ENCODE assay signal across 8 cellular contexts in the genomic region with DNA sequence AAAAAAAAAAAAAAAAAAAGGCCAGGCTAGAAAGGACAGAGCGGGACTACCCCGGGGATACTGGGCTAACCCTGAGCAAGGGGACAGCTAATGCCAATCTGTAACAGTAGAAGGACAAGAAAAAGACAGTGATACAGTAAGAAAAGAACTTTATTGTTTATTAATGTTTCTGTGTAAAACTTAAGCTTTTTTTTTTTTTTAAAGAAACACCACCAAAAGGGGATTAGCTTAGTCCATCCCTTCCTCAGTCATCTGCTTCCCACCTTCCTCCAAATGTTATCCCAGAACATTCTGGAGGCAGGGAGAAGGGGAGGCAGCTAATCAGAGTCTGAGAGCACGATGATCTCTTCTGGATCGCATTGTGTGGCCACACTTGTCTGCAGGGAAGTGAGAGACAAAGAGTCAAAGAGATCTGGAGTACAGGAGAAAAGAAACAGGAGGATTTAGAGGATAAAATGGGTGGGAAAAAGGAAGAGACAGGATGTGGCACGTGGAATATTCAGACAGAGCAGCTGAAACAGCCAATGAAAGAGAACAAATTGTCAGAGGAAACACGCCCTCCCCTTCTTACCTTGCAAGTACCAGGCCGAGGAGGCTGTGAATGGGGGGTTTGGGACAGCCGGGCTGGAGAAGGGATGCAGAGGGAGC. TPM values are rescaled to one million over a fixed set of nuclear protein-coding genes. Genes with fewer than 3 reads are reported as not detected.
DNase-seq lines count a peak whose midpoint lies in the region; ATAC-seq and TF ChIP-seq lines count a peak whose summit lies in the region.

No MANE protein-coding gene starts in this region.

- no peak for ATAC-seq in right lobe of liver
- no peak for ATAC-seq in HG03097 (IDR thresholded peaks at IDR 0.05; ENCODE audit: low FRiP score, unreplicated experiment)

- H3K27me3 ChIP-seq in ascending aorta: no peaks in the 10 kb centered on the region
- H3K27me3 ChIP-seq in right lobe of liver: no peaks in the 10 kb centered on the region
- H3K27me3 ChIP-seq in thymus (ENCODE audit: control insufficient read depth, insufficient read depth): no peaks in the 10 kb centered on the region

- DNase-seq in activated CD4-positive, alpha-beta T cell treated with anti-CD3 and anti-CD28 coated beads, Interleukin-2, amount 10 ng/mL, durations not matched to agents 7 days and 5 days: no peak
- no peak for DNase-seq in activated CD4-positive, alpha-beta T cell treated with anti-CD3 and anti-CD28 coated beads for 4 hours
- DNase-seq in ascending aorta (ENCODE audit: low spot score in 2 of 2) (no peak), right lobe of liver (no peak), SKM-1 (lab: John Stamatoyannopoulos, UW; ENCODE audit: unreplicated experiment) (no peak), cortex of kidney (lab: John Stamatoyannopoulos, UW) (no peak)

- POLR2A ChIA-PET in activated CD4-positive, alpha-beta T cell treated with anti-CD3 and anti-CD28 coated beads, Interleukin-2, amount 10 ng/mL, durations not matched to agents 7 days and 5 days (lab: Charles Lee): interaction anchor here (0.6 to 0.7 kb wide), 2 partner anchors 61 to 469 kb away, joined by 3 read pairs; no protein-coding TSS in a partner anchor

- H3K36me3 ChIP-seq in ascending aorta: peaks cover 17 to 28% of the 10 kb centered on the region in 2 donors
- peaks cover 0 to 24% (median 6%) of the 10 kb centered on the region in 4 donors for H3K36me3 ChIP-seq in right lobe of liver
- H3K36me3 ChIP-seq in thymus (ENCODE audit: control insufficient read depth, insufficient read depth): peaks cover 27% of the 10 kb centered on the region

- H3K27me3 Mint-ChIP-seq in activated CD4-positive, alpha-beta T cell treated with anti-CD3 and anti-CD28 coated beads, Interleukin-2, amount 10 ng/mL, durations not matched to agents 7 days and 5 days: no peaks in the 10 kb centered on the region

- peak overlapping the region; percentile 59 to 64 for H3K4me3 ChIP-seq in ascending aorta
- peak overlapping the region; percentile 49 to 52 (median 51) for H3K4me3 ChIP-seq in right lobe of liver
- peak overlapping the region; percentile 73 for H3K4me3 ChIP-seq in thymus (ENCODE audit: low read length)

- H3K9me3 ChIP-seq in ascending aorta: no peaks in the 10 kb centered on the region
- no peaks in the 10 kb centered on the region for H3K9me3 ChIP-seq in right lobe of liver
- H3K9me3 ChIP-seq in thymus (ENCODE audit: control insufficient read depth): no peaks in the 10 kb centered on the region

- no peaks in the 10 kb centered on the region for H3K9me3 Mint-ChIP-seq in activated CD4-positive, alpha-beta T cell treated with anti-CD3 and anti-CD28 coated beads, Interleukin-2, amount 10 ng/mL, durations not matched to agents 7 days and 5 days

- H3K27ac Mint-ChIP-seq in activated CD4-positive, alpha-beta T cell treated with anti-CD3 and anti-CD28 coated beads, Interleukin-2, amount 10 ng/mL, durations not matched to agents 7 days and 5 days: peak overlapping the region; percentile 96

- WGBS in right lobe of liver (ENCODE audit: insufficient coverage, low coverage, low lambda C conversion rate, missing lambda C conversion rate): 58% methylated on average over 7 of the region's 8 CpGs
- 86% methylated on average over 8 of the region's 8 CpGs for WGBS in thymus

- TF ChIP-seq POLR2A in right lobe of liver (IDR thresholded peaks at IDR 0.05): no peak

- peaks cover 75% of the 10 kb centered on the region for H3K4me1 Mint-ChIP-seq in activated CD4-positive, alpha-beta T cell treated with anti-CD3 and anti-CD28 coated beads, Interleukin-2, amount 10 ng/mL, durations not matched to agents 7 days and 5 days

- intact Hi-C loops in ascending aorta (cut with DNase I): loop anchor here (5.0 to 10.0 kb wide), 2 partner anchors 116 to 1654 kb away; partner anchors contain the start of genes C6orf47, CSNK2B, GPANK1 and HSD17B8
- intact Hi-C loops in right lobe of liver (cut with DNase I): no loop called here

- CTCF ChIA-PET in activated CD4-positive, alpha-beta T cell treated with anti-CD3 and anti-CD28 coated beads, Interleukin-2, amount 10 ng/mL, durations not matched to agents 7 days and 5 days (lab: Charles Lee): interaction anchor here (0.6 to 2.5 kb wide), 7 partner anchors 11 to 480 kb away, joined by 3 to 11 read pairs (median 4); partner anchors contain the start of genes B3GALT4, PFDN6, TAP2 and WDR46

- TF ChIP-seq CTCF in ascending aorta (IDR thresholded peaks at IDR 0.05): no peak
- TF ChIP-seq CTCF in right lobe of liver (IDR thresholded peaks at IDR 0.05): no peak

- H3K27ac ChIP-seq in ascending aorta (peak overlapping the region; percentile 75 to 93), right lobe of liver (peak overlapping the region; percentile 60 to 66 (median 63)), thymus (ENCODE audit: low read depth) (peak overlapping the region; percentile 80)

- peak overlapping the region; percentile 99 for H3K4me3 Mint-ChIP-seq in activated CD4-positive, alpha-beta T cell treated with anti-CD3 and anti-CD28 coated beads, Interleukin-2, amount 10 ng/mL, durations not matched to agents 7 days and 5 days

- H3K4me1 ChIP-seq in ascending aorta (peaks cover 24 to 49% of the 10 kb centered on the region in 2 donors), right lobe of liver (peaks cover 0 to 53% (median 12%) of the 10 kb centered on the region in 4 donors), thymus (ENCODE audit: control insufficient read depth, insufficient read depth, low read length) (peaks cover 21% of the 10 kb centered on the region)

- H3K36me3 Mint-ChIP-seq in activated CD4-positive, alpha-beta T cell treated with anti-CD3 and anti-CD28 coated beads, Interleukin-2, amount 10 ng/mL, durations not matched to agents 7 days and 5 days (ENCODE audit: low read depth): peaks cover 58% of the 10 kb centered on the region

RNA-seq across cellular contexts. Expression of gene ZBTB22, which starts 1.0 kb away (rescaled TPM):
- 10 to 100 TPM; 15.8 to 16.9 TPM for total RNA-seq in activated CD4-positive, alpha-beta T cell treated with anti-CD3 and anti-CD28 coated beads, Interleukin-2, amount 10 ng/mL, durations not matched to agents 7 days and 5 days
- total RNA-seq in ascending aorta (35.5 TPM), right lobe of liver (1 to 10 TPM; 2.9 to 6.8 (median 4.9) TPM)
- polyA plus RNA-seq in thymus: 15.5 TPM

RNA-seq across cellular contexts. Expression of gene DAXX, which starts 4.2 kb away (rescaled TPM):
- 100 to 1,000 TPM in 1 of 2 experiments, 10 to 100 TPM in 1; 98.9 to 113 TPM for total RNA-seq in activated CD4-positive, alpha-beta T cell treated with anti-CD3 and anti-CD28 coated beads, Interleukin-2, amount 10 ng/mL, durations not matched to agents 7 days and 5 days
- total RNA-seq in ascending aorta (44.8 TPM), right lobe of liver (10 to 100 TPM; 11.3 to 28.8 (median 19.5) TPM)
- 48.1 TPM for polyA plus RNA-seq in thymus

RNA-seq across cellular contexts. Expression of gene TAPBP, which starts 4.7 kb away (rescaled TPM):
- total RNA-seq in activated CD4-positive, alpha-beta T cell treated with anti-CD3 and anti-CD28 coated beads, Interleukin-2, amount 10 ng/mL, durations not matched to agents 7 days and 5 days: 100 to 1,000 TPM; 246 to 263 TPM
- total RNA-seq in ascending aorta: 185 TPM
- total RNA-seq in right lobe of liver: 100 to 1,000 TPM in 5 of 6 experiments, 10 to 100 TPM in 1; 89.2 to 140 (median 124) TPM
- 57.0 TPM for polyA plus RNA-seq in thymus

RNA-seq across cellular contexts. Expression of gene RGL2, which starts 19.8 kb away (rescaled TPM):
- total RNA-seq in activated CD4-positive, alpha-beta T cell treated with anti-CD3 and anti-CD28 coated beads, Interleukin-2, amount 10 ng/mL, durations not matched to agents 7 days and 5 days: 10 to 100 TPM; 52.6 to 52.8 TPM
- total RNA-seq in ascending aorta: 63.9 TPM
- 10 to 100 TPM; 15.1 to 30.6 (median 23.3) TPM for total RNA-seq in right lobe of liver
- 120 TPM for polyA plus RNA-seq in thymus

RNA-seq across cellular contexts. Expression of gene PFDN6, which starts 29.1 kb away (rescaled TPM):
- total RNA-seq in activated CD4-positive, alpha-beta T cell treated with anti-CD3 and anti-CD28 coated beads, Interleukin-2, amount 10 ng/mL, durations not matched to agents 7 days and 5 days: 10 to 100 TPM; 57.0 to 67.2 TPM
- total RNA-seq in ascending aorta (11.3 TPM), right lobe of liver (10 to 100 TPM; 23.8 to 35.2 (median 27.5) TPM)
- polyA plus RNA-seq in thymus: 171 TPM
